ENCODE assay signal across 8 cellular contexts in genomic region chr1:151060241-151061011, GRCh38. TPM values are rescaled to one million over a fixed set of nuclear protein-coding genes. Genes with fewer than 3 reads are reported as not detected.
DNase-seq lines count a peak whose midpoint lies in the region; ATAC-seq and TF ChIP-seq lines count a peak whose summit lies in the region.

Gene MLLT11 (plus strand): TSS chr1:151060397. CDS start chr1:151067225, 6,828 bp downstream.

- H3K36me3 ChIP-seq in heart left ventricle (peaks cover 0 to 19% (median 9%) of the 10 kb centered on the region in 9 donors), osteoblast (ENCODE audit: insufficient read depth, low read length) (peaks cover 16% of the 10 kb centered on the region)

- no peak within 1 kb of the TSS for H2BK120ac ChIP-seq in H9 (ENCODE audit: low read depth, low read length, poor library complexity, severe bottlenecking)

- peaks cover 12% of the 10 kb centered on the region for H3K79me1 ChIP-seq in H9 (ENCODE audit: insufficient read depth, low read depth, low read length, poor library complexity, severe bottlenecking)

- H3K27me3 Mint-ChIP-seq in H9 (ENCODE audit: low read depth), result no peaks in the 10 kb centered on the region

- H3K27ac Mint-ChIP-seq in H9, result peak within 1 kb of the TSS; percentile 83 to 98 (median 96)

- H4K8ac ChIP-seq in H9 (replicated peaks; ENCODE audit: insufficient read length, low read depth, low read length), result no peak within 1 kb of the TSS

- peak within 1 kb of the TSS; percentile 75 for H3K9ac ChIP-seq in H9 (ENCODE audit: extremely low read depth, insufficient read length, low read length)

- H3K23me2 ChIP-seq in H9 (ENCODE audit: insufficient read length, low read depth, low read length, poor library complexity, severe bottlenecking), result peaks cover 22% of the 10 kb centered on the region

- H3K4me2 ChIP-seq in H9 (ENCODE audit: insufficient read depth, insufficient read length, low read length) (peak within 1 kb of the TSS; percentile 86), osteoblast (ENCODE audit: insufficient read depth, low read length) (peak within 1 kb of the TSS; percentile 100)

- H2BK5ac ChIP-seq in H9 (ENCODE audit: insufficient read length, low read length), result no peak within 1 kb of the TSS

- H3K18ac ChIP-seq in H9 (ENCODE audit: insufficient read length, low read depth, low read length), result peak within 1 kb of the TSS; percentile 70

- no peak within 1 kb of the TSS for H3T11ph ChIP-seq in H9 (ENCODE audit: low read length)

- H3K4me3 ChIP-seq in AG09309 (ENCODE audit: control insufficient read depth, low read depth, low read length) (peak within 1 kb of the TSS; percentile 84), heart left ventricle (peak within 1 kb of the TSS; percentile 71 to 98 (median 90)), osteoblast (ENCODE audit: insufficient read depth, low read length) (peak within 1 kb of the TSS; percentile 98)

- H4K20me1 ChIP-seq in H9 (ENCODE audit: control insufficient read depth, insufficient read depth, insufficient read length) (no peaks in the 10 kb centered on the region), osteoblast (ENCODE audit: insufficient read depth, low read length) (peaks cover 31% of the 10 kb centered on the region)

- no CpG with 5 or more reads among the region's 13 CpGs for WGBS in H9 (ENCODE audit: extremely low coverage, insufficient read length, low lambda C conversion rate)
- WGBS in heart left ventricle, 4 donors, result 2 to 6% (median 3%) methylated on average over 13 of the region's 13 CpGs

- H3K4me1 ChIP-seq in H9 (ENCODE audit: insufficient read depth, low read length) (peaks cover 7% of the 10 kb centered on the region; the same call in 1 of the 2 replicates), heart left ventricle (peaks cover 8 to 46% (median 28%) of the 10 kb centered on the region in 12 donors), osteoblast (ENCODE audit: insufficient read depth, low read length) (peaks cover 41% of the 10 kb centered on the region)

- TF ChIP-seq CTCF in AG09309 (IDR thresholded peaks at IDR 0.05; ENCODE audit: control insufficient read depth, insufficient read depth, low read depth, low read length, missing control alignments) (no peak), H9 (conservative IDR thresholded peaks at IDR 0.05) (no peak), heart left ventricle (IDR thresholded peaks at IDR 0.05) (peak in 2 of 12 donors; percentile 3 to 14), osteoblast (IDR thresholded peaks at IDR 0.05; ENCODE audit: extremely low read depth, low read depth, low read length) (no peak)

- H2AFZ ChIP-seq in H9 (ENCODE audit: low read length) (no peak within 1 kb of the TSS), osteoblast (ENCODE audit: low read length) (peak within 1 kb of the TSS; percentile 95)

- H3K79me2 ChIP-seq in H9 (ENCODE audit: insufficient read depth, low read length), result peaks cover 33% of the 10 kb centered on the region; the same call in 1 of the 2 replicates
- peaks cover 88% of the 10 kb centered on the region for H3K79me2 ChIP-seq in osteoblast (ENCODE audit: insufficient read depth, low read length)

- H3K27me3 ChIP-seq in H9 (ENCODE audit: insufficient read depth, low read length), result no peaks in the 10 kb centered on the region
- H3K27me3 ChIP-seq in heart left ventricle, result no peaks in the 10 kb centered on the region
- H3K27me3 ChIP-seq in osteoblast (ENCODE audit: insufficient read depth, low read length), result no peaks in the 10 kb centered on the region

- H3K4me3 Mint-ChIP-seq in H9, result peak within 1 kb of the TSS; percentile 94 to 98

- peak; percentile 57 to 68 (median 62) for ATAC-seq in heart left ventricle
- ATAC-seq in HG02870 (IDR thresholded peaks at IDR 0.05; ENCODE audit: unreplicated experiment), result no peak
- ATAC-seq in GM18505 (IDR thresholded peaks at IDR 0.05; ENCODE audit: unreplicated experiment), result no peak

- H3K4ac ChIP-seq in H9 (ENCODE audit: low read depth, low read length), result no peak within 1 kb of the TSS

- intact Hi-C loops in heart left ventricle (cut with DNase I), result no loop called here

- no peak within 1 kb of the TSS for H4K91ac ChIP-seq in H9 (ENCODE audit: insufficient read length, low read depth, low read length)

- H2AK5ac ChIP-seq in H9 (ENCODE audit: insufficient read length, low read length), result no peak within 1 kb of the TSS

- H2BK15ac ChIP-seq in H9 (ENCODE audit: low read depth, low read length), result no peak within 1 kb of the TSS

- H2BK12ac ChIP-seq in H9 (ENCODE audit: insufficient read length, low read depth, low read length), result no peak within 1 kb of the TSS

- H4K5ac ChIP-seq in H9 (ENCODE audit: insufficient read length, low read depth, low read length), result no peak within 1 kb of the TSS

- H3K27ac ChIP-seq in H9 (ENCODE audit: insufficient read length, low read depth, low read length) (peak within 1 kb of the TSS; percentile 5), angular gyrus (ENCODE audit: low read depth, low read length) (peak within 1 kb of the TSS; percentile 97), heart left ventricle (peak within 1 kb of the TSS; percentile 92 to 99 (median 96)), osteoblast (ENCODE audit: low read depth, low read length) (peak within 1 kb of the TSS; percentile 94)

- TF ChIP-seq POLR2A in heart left ventricle (IDR thresholded peaks at IDR 0.05) (peak in 1 of 2 donors; percentile 23), GM18505 (IDR thresholded peaks at IDR 0.05; ENCODE audit: borderline replicate concordance, extremely low read depth, insufficient read depth, insufficient read length) (no peak)

- H3K14ac ChIP-seq in H9 (ENCODE audit: insufficient read depth, low read length), result peak within 1 kb of the TSS; percentile 82

- peaks cover 19 to 34% (median 30%) of the 10 kb centered on the region in 3 experiments for H3K36me3 Mint-ChIP-seq in H9 (ENCODE audit: insufficient read depth in 1 of 3, low read depth in 3 of 3)

- DNase-seq in AG09309 (ENCODE audit: low read depth) (no peak), H9 (peak; percentile 89), NCI-H82 (lab: John Stamatoyannopoulos, UW) (peak; percentile 99), heart left ventricle (peak in 4 of 5 donors; percentile 51 to 73 (median 59)), osteoblast (ENCODE audit: insufficient read length, low spot score, missing footprints) (peak; percentile 88)

- H3K9me3 ChIP-seq in H9 (ENCODE audit: control insufficient read depth, low read depth, low read length) (no peaks in the 10 kb centered on the region), heart left ventricle (no peaks in the 10 kb centered on the region), osteoblast (ENCODE audit: low read depth, low read length) (no peaks in the 10 kb centered on the region)

- H3K56ac ChIP-seq in H9 (ENCODE audit: insufficient read length, low read depth, low read length), result no peak within 1 kb of the TSS

- no peaks in the 10 kb centered on the region for H3K9me3 Mint-ChIP-seq in H9

- H3K4me1 Mint-ChIP-seq in H9, result peaks cover 48 to 54% of the 10 kb centered on the region in 2 experiments

- H3K23ac ChIP-seq in H9 (ENCODE audit: insufficient read length, low read depth, low read length), result no peak within 1 kb of the TSS

- H2BK20ac ChIP-seq in H9 (ENCODE audit: low read depth, low read length, poor library complexity, severe bottlenecking), result no peak within 1 kb of the TSS

RNA-seq across cellular contexts. Expression of gene MLLT11, which starts in this region (rescaled TPM):
- 13.0 and 13.2 TPM in 2 replicates for total RNA-seq in H9 (2021)
- total RNA-seq in heart left ventricle, result 10 to 100 TPM in 7 of 9 donors, 1 to 10 TPM in 2; 4.8 to 54.1 (median 20.5) TPM
- polyA plus RNA-seq in heart left ventricle, result 10 to 100 TPM in 1 of 2 donors, 1 to 10 TPM in 1; 5.4 to 23.4 TPM
- total RNA-seq in osteoblast, result 1.4 and 1.8 TPM in 2 replicates

Comparison
In these comparisons a context has a peak if more than half of its experiments do, and no peak if none do; other contexts are left out.
1. H3K27ac ChIP-seq: peak in every context shown above with its lines; median percentile 97 in angular gyrus; 96 in heart left ventricle; 94 in osteoblast; 5 in H9.
2. ATAC-seq: peak in heart left ventricle (4 of 4); none in HG02870 (single experiment) and GM18505 (single experiment).
3. Peak in every context shown above with its lines, with median percentiles within 50 percentile points of each other: H3K4me3 ChIP-seq.